ENCODE assay signal across 8 cellular contexts in the genomic region with DNA sequence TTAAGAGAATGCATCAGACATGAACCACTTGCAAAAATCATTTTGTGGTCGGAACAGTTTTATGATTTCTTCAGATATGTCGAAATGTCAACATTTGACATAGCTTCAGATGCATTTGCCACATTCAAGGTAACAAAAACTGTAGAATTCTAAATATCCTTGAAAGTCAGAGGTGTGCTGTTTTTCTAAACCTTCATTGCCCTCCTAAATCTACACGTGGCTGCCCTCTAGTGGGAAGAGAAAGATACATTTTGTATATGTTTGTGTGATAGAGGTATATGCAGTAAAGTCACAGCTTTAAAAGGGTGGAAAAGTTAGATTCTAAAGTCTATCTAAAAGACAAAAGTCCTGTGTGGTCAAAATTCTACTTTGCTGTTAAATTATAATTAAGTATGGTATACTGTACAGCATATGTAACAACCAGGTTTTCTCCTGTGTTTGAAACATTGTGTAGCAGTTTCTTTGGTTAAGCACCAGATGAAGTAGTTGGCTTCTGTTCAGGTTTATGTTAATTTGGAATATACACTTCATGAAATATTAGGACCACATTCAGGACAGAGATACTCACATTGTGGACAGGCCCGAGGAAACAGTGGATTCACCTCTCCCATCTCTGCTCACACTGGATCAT.
DNase-seq lines count a peak whose midpoint lies in the region; ATAC-seq, FAIRE-seq and TF ChIP-seq lines count a peak whose summit lies in the region.

No MANE protein-coding gene starts in this region.

- TF ChIP-seq POLR2A in H54 (IDR thresholded peaks at IDR 0.05; ENCODE audit: low read depth, low read length), result no peak
- no peak for TF ChIP-seq POLR2A in stomach (IDR thresholded peaks at IDR 0.05)

- no peaks in the 10 kb centered on the region for H3K9me2 ChIP-seq in hepatocyte (replicated peaks; ENCODE audit: insufficient read depth)

- H4K20me1 ChIP-seq in hepatocyte (ENCODE audit: insufficient read depth, poor library complexity, severe bottlenecking), result no peaks in the 10 kb centered on the region

- CTCF ChIA-PET in Calu3 (lab: Charles Lee), result interaction anchor here (1.0 to 1.4 kb wide), 4 partner anchors 12 to 85 kb away, joined by 3 to 16 read pairs (median 4); no protein-coding TSS in a partner anchor

- no TSS peak for BruUV-seq in Calu3 (replicated peaks; lab: Mats Ljungman, UMichigan)

- no peak overlapping the region for H3K27ac Mint-ChIP-seq in Calu3 (ENCODE audit: unreplicated experiment)
- H3K27ac Mint-ChIP-seq in activated naive CD8-positive, alpha-beta T cell, result peak overlapping the region; percentile 86
- no peak overlapping the region for H3K27ac Mint-ChIP-seq in stimulated activated effector memory CD8-positive, alpha-beta T cell treated with anti-CD3 and anti-CD28 coated beads, Interleukin-12 subunit alpha, Interleukin-12 subunit beta, amount 100 ng/mL, for 72 hours

- peaks cover 45% of the 10 kb centered on the region for H3K79me2 ChIP-seq in hepatocyte

- H3K27me3 ChIP-seq in hepatocyte, result no peaks in the 10 kb centered on the region
- no peaks in the 10 kb centered on the region for H3K27me3 ChIP-seq in stomach

- TF ChIP-seq CTCF in Calu3 (IDR thresholded peaks at IDR 0.05; ENCODE audit: unreplicated experiment) (peak; percentile 38), hepatocyte (IDR thresholded peaks at IDR 0.05; ENCODE audit: poor library complexity) (peak; percentile 73), stomach (IDR thresholded peaks at IDR 0.05) (peak in 5 of 7 experiments; percentile 15 to 62 (median 45))

- no peak for TF ChIP-seq EP300 in stomach (IDR thresholded peaks at IDR 0.05)

- peak; percentile 63 for DNase-seq in Calu3
- DNase-seq in H54 (ENCODE audit: insufficient read length, low spot score), result no peak
- DNase-seq in NOMO-1 treated with dmso at 0.1 percent for 144 hours (lab: John Stamatoyannopoulos, UW; ENCODE audit: unreplicated experiment), result peak; percentile 46
- peak; percentile 77 for DNase-seq in hepatocyte (ENCODE audit: low spot score)
- DNase-seq in stomach, result no peak
- DNase-seq in stimulated activated effector memory CD8-positive, alpha-beta T cell treated with anti-CD3 and anti-CD28 coated beads, Interleukin-12 subunit alpha, Interleukin-12 subunit beta, amount 100 ng/mL, for 72 hours (ENCODE audit: low spot score in 2 of 2), result no peak

- H3K4me3 ChIP-seq in hepatocyte (no peak overlapping the region), stomach (no peak overlapping the region)

- peaks cover 49% of the 10 kb centered on the region for H3K36me3 Mint-ChIP-seq in Calu3 (ENCODE audit: insufficient read depth, unreplicated experiment)
- peaks cover 25% of the 10 kb centered on the region for H3K36me3 Mint-ChIP-seq in activated naive CD8-positive, alpha-beta T cell
- H3K36me3 Mint-ChIP-seq in stimulated activated effector memory CD8-positive, alpha-beta T cell treated with anti-CD3 and anti-CD28 coated beads, Interleukin-12 subunit alpha, Interleukin-12 subunit beta, amount 100 ng/mL, for 72 hours, result peaks cover 73% of the 10 kb centered on the region

- ATAC-seq in GM21786 (IDR thresholded peaks at IDR 0.05; ENCODE audit: unreplicated experiment), result no peak
- ATAC-seq in stimulated activated effector memory CD8-positive, alpha-beta T cell treated with anti-CD3 and anti-CD28 coated beads, Interleukin-12 subunit alpha, Interleukin-12 subunit beta, amount 100 ng/mL, for 72 hours, result no peak

- WGBS in hepatocyte (ENCODE audit: low lambda C conversion rate, missing lambda C conversion rate), result 47% methylated on average over 4 of the region's 4 CpGs
- 45 to 53% (median 48%) methylated on average over 4 of the region's 4 CpGs for whole genome bisulfite sequencing in stomach, 5 donors

- no peaks in the 10 kb centered on the region for H3K9me3 ChIP-seq in hepatocyte (ENCODE audit: low read depth)
- no peaks in the 10 kb centered on the region for H3K9me3 ChIP-seq in stomach

- H3K4me2 ChIP-seq in hepatocyte, result no peak overlapping the region

- no peaks in the 10 kb centered on the region for H3K9me3 Mint-ChIP-seq in Calu3 (ENCODE audit: low read depth, unreplicated experiment)
- H3K9me3 Mint-ChIP-seq in activated naive CD8-positive, alpha-beta T cell (ENCODE audit: low read depth), result no peaks in the 10 kb centered on the region
- no peaks in the 10 kb centered on the region for H3K9me3 Mint-ChIP-seq in stimulated activated effector memory CD8-positive, alpha-beta T cell treated with anti-CD3 and anti-CD28 coated beads, Interleukin-12 subunit alpha, Interleukin-12 subunit beta, amount 100 ng/mL, for 72 hours

- H3K27ac ChIP-seq in hepatocyte (peak overlapping the region; percentile 3), stomach (peak overlapping the region in 1 of 5 donors; percentile 54)

- intact Hi-C loops in Calu3 (cut with micrococcal nuclease; ENCODE audit: unreplicated experiment), result loop anchor here (2.0 to 10.0 kb wide), 4 partner anchors 36 to 374 kb away; no protein-coding TSS in a partner anchor
- intact Hi-C loops in stomach (cut with DNase I; ENCODE audit: low total_unique reads), result no loop called here

- no peak overlapping the region for H2AFZ ChIP-seq in hepatocyte

- peaks cover 10% of the 10 kb centered on the region for H3K4me1 Mint-ChIP-seq in Calu3 (ENCODE audit: low read depth, unreplicated experiment)
- H3K4me1 Mint-ChIP-seq in activated naive CD8-positive, alpha-beta T cell (ENCODE audit: low read depth), result peaks cover 12% of the 10 kb centered on the region
- H3K4me1 Mint-ChIP-seq in stimulated activated effector memory CD8-positive, alpha-beta T cell treated with anti-CD3 and anti-CD28 coated beads, Interleukin-12 subunit alpha, Interleukin-12 subunit beta, amount 100 ng/mL, for 72 hours, result peaks cover 30% of the 10 kb centered on the region

- FAIRE-seq in H54 (lab: Jason Lieb, UNC), result peak; percentile 60

- H3K27me3 Mint-ChIP-seq in Calu3 (ENCODE audit: unreplicated experiment), result no peaks in the 10 kb centered on the region
- H3K27me3 Mint-ChIP-seq in activated naive CD8-positive, alpha-beta T cell, result no peaks in the 10 kb centered on the region

- H3K36me3 ChIP-seq in hepatocyte (replicated peaks; ENCODE audit: insufficient read depth, low read depth) (peaks cover 2% of the 10 kb centered on the region), stomach (peaks cover 17 to 47% (median 37%) of the 10 kb centered on the region in 4 donors)

- H3K4me3 Mint-ChIP-seq in Calu3 (ENCODE audit: low read depth, unreplicated experiment), result no peak overlapping the region
- H3K4me3 Mint-ChIP-seq in activated naive CD8-positive, alpha-beta T cell, result peak overlapping the region; percentile 31
- H3K4me3 Mint-ChIP-seq in stimulated activated effector memory CD8-positive, alpha-beta T cell treated with anti-CD3 and anti-CD28 coated beads, Interleukin-12 subunit alpha, Interleukin-12 subunit beta, amount 100 ng/mL, for 72 hours, result no peak overlapping the region

- H3K4me1 ChIP-seq in hepatocyte (ENCODE audit: insufficient read depth) (peaks cover 11% of the 10 kb centered on the region), stomach (peaks cover 17 to 55% (median 45%) of the 10 kb centered on the region in 4 donors)

Comparison
In these comparisons a context has a peak if more than half of its experiments do, and no peak if none do; other contexts are left out.
1. DNase-seq: peak in Calu3 (single experiment), NOMO-1 treated with dmso at 0.1 percent for 144 hours (single experiment) and hepatocyte (single experiment); none in H54 (single experiment), stomach (single experiment) and stimulated activated effector memory CD8-positive, alpha-beta T cell treated with anti-CD3 and anti-CD28 coated beads, Interleukin-12 subunit alpha, Interleukin-12 subunit beta, amount 100 ng/mL, for 72 hours (0 of 2).
2. Peak in every context shown above with its lines, with median percentiles within 50 percentile points of each other: CTCF ChIP-seq.